In genomic region chr2:26283606-26284005, GRCh38 we compare ENCODE assay signal across 24 cellular contexts. TPM values are rescaled to one million over a fixed set of nuclear protein-coding genes. Genes with fewer than 3 reads are reported as not detected.
DNase-seq lines count a peak whose midpoint lies in the region; ATAC-seq, FAIRE-seq and TF ChIP-seq lines count a peak whose summit lies in the region.
"Had no signal": no experiment of that assay in that cellular context is flagged by ENCODE, and none has a peak within 500 bp of the region (broad histone marks: within the 10 kb centered on the region; RNA-seq: fewer than 3 reads in every experiment).

No MANE protein-coding gene starts in this region.

- H3K36me3 Mint-ChIP-seq in activated naive CD4-positive, alpha-beta T cell treated with anti-CD3 and anti-CD28 coated beads, Interleukin-2, amount 10 ng/mL, durations not matched to agents 7 days and 5 days: peaks cover 47% of the 10 kb centered on the region
- H3K36me3 Mint-ChIP-seq in activated naive CD4-positive, alpha-beta T cell treated with anti-CD3 and anti-CD28 coated beads for 36 hours (ENCODE audit: low read depth): peaks cover 38% of the 10 kb centered on the region

- H3K27me3 ChIP-seq in SJSA1 (replicated peaks) (no peaks in the 10 kb centered on the region), keratinocyte (ENCODE audit: control insufficient read depth, extremely low read depth, insufficient read depth, low read length) (no peaks in the 10 kb centered on the region)

- H3K4me3 ChIP-seq in SJSA1 (no peak overlapping the region), keratinocyte (ENCODE audit: control insufficient read depth in 2 of 3, extremely low read depth in 1 of 3, insufficient read depth in 2 of 3, low read depth in 1 of 3, low read length in 3 of 3) (no peak overlapping the region)
- H3K4me3 ChIP-seq: PC-9 had no signal

- no peak overlapping the region for H3K4me3 Mint-ChIP-seq in activated naive CD4-positive, alpha-beta T cell treated with anti-CD3 and anti-CD28 coated beads, Interleukin-2, amount 10 ng/mL, durations not matched to agents 7 days and 5 days
- H3K4me3 Mint-ChIP-seq in activated naive CD4-positive, alpha-beta T cell treated with anti-CD3 and anti-CD28 coated beads for 36 hours: no peak overlapping the region

- H3K27ac ChIP-seq in SJSA1 (0 out of 2 replicates have a peak overlapping the region, but pooled peaks have one; percentile 10), keratinocyte (ENCODE audit: control insufficient read depth, insufficient read depth, low read length) (peak overlapping the region; percentile 63)
- H3K27ac ChIP-seq: 22Rv1, HL-60, PC-9 had no signal

- H3K4me2 ChIP-seq in keratinocyte (ENCODE audit: control insufficient read depth, extremely low read depth, insufficient read depth, low read depth, low read length): no peak overlapping the region
- H3K4me2 ChIP-seq: PC-9 had no signal

- ATAC-seq in GM21737 (IDR thresholded peaks at IDR 0.05; ENCODE audit: unreplicated experiment): no peak

- no peaks in the 10 kb centered on the region for H3K27me3 Mint-ChIP-seq in activated naive CD4-positive, alpha-beta T cell treated with anti-CD3 and anti-CD28 coated beads, Interleukin-2, amount 10 ng/mL, durations not matched to agents 7 days and 5 days
- H3K27me3 Mint-ChIP-seq in activated naive CD4-positive, alpha-beta T cell treated with anti-CD3 and anti-CD28 coated beads for 36 hours (ENCODE audit: low read depth): no peaks in the 10 kb centered on the region

- no peaks in the 10 kb centered on the region for H3K4me1 Mint-ChIP-seq in activated naive CD4-positive, alpha-beta T cell treated with anti-CD3 and anti-CD28 coated beads, Interleukin-2, amount 10 ng/mL, durations not matched to agents 7 days and 5 days
- no peaks in the 10 kb centered on the region for H3K4me1 Mint-ChIP-seq in activated naive CD4-positive, alpha-beta T cell treated with anti-CD3 and anti-CD28 coated beads for 36 hours (ENCODE audit: low read depth)

- H3K79me2 ChIP-seq in keratinocyte (ENCODE audit: control insufficient read depth, insufficient read depth, low read length): no peaks in the 10 kb centered on the region

- no peak for FAIRE-seq in keratinocyte (lab: Jason Lieb, UNC)
- FAIRE-seq: GM12891 had no signal

- no peak overlapping the region for H3K9ac ChIP-seq in keratinocyte (ENCODE audit: control insufficient read depth, extremely low read depth, insufficient read depth, low read length)

- H3K27ac Mint-ChIP-seq in activated naive CD4-positive, alpha-beta T cell treated with anti-CD3 and anti-CD28 coated beads, Interleukin-2, amount 10 ng/mL, durations not matched to agents 7 days and 5 days: peak overlapping the region; percentile 47
- no peak overlapping the region for H3K27ac Mint-ChIP-seq in activated naive CD4-positive, alpha-beta T cell treated with anti-CD3 and anti-CD28 coated beads for 36 hours

- DNase-seq in activated naive CD4-positive, alpha-beta T cell treated with anti-CD3 and anti-CD28 coated beads, Interleukin-2, amount 10 ng/mL, durations not matched to agents 7 days and 5 days: no peak
- no peak for DNase-seq in activated naive CD4-positive, alpha-beta T cell treated with anti-CD3 and anti-CD28 coated beads for 36 hours
- no peak for DNase-seq in SJSA1 (ENCODE audit: low read depth in 1 of 2, low spot score in 2 of 2)
- DNase-seq in keratinocyte (ENCODE audit: low read depth, low spot score): no peak
- no peak for DNase-seq in NCI-H2227 (lab: John Stamatoyannopoulos, UW; ENCODE audit: unreplicated experiment)
- no peak for DNase-seq in A172 (ENCODE audit: low spot score)
- no peak for DNase-seq in NCI-H2196 treated with DMSO at 0.1 percent for 48 hours (lab: John Stamatoyannopoulos, UW; ENCODE audit: unreplicated experiment)
- DNase-seq: Calu3; DMS79 treated with DMSO at 0.1 percent for 48 hours; GF-D8; NCI-H1092 treated with DMSO at 0.1 percent for 48 hours; NCI-H1436; NCI-H187; NCI-H2081 treated with DMSO at 0.1 percent for 48 hours; NCI-H2171; NCI-H524; NCI-H774; NK-92 treated with Interleukin-12 subunit alpha and Interleukin-12 subunit beta, amount 100 ng/mL, for 24 hours; RPMI8226 had no signal

- no peak for TF ChIP-seq CTCF in keratinocyte (optimal IDR thresholded peaks at IDR 0.05 in 1 of 3, IDR thresholded peaks at IDR 0.05 in 1 of 3, conservative IDR thresholded peaks at IDR 0.05 in 1 of 3; ENCODE audit: extremely low read depth in 1 of 3, insufficient read depth in 2 of 3, low read length in 3 of 3)

- no peaks in the 10 kb centered on the region for H4K20me1 ChIP-seq in keratinocyte (ENCODE audit: control insufficient read depth, extremely low read depth, insufficient read depth, low read length)

- dilution Hi-C loops in keratinocyte (cut with MboI; ENCODE audit: extremely low pct_ligation_motif_present, low sequenced_read_pairs): no loop called here

- H3K36me3 ChIP-seq in SJSA1: peaks cover 53% of the 10 kb centered on the region
- H3K36me3 ChIP-seq in keratinocyte (ENCODE audit: control insufficient read depth in 2 of 2, extremely low read depth in 1 of 2, insufficient read depth in 2 of 2, low read length in 2 of 2): peaks cover 8 to 21% of the 10 kb centered on the region in 2 experiments

- no peaks in the 10 kb centered on the region for H3K9me1 ChIP-seq in keratinocyte (ENCODE audit: control insufficient read depth, extremely low read depth, insufficient read depth, low read length)

- CTCF ChIA-PET in activated naive CD4-positive, alpha-beta T cell treated with anti-CD3 and anti-CD28 coated beads, Interleukin-2, amount 10 ng/mL, durations not matched to agents 7 days and 5 days (lab: Charles Lee): no interaction called here
- CTCF ChIA-PET in activated naive CD4-positive, alpha-beta T cell treated with anti-CD3 and anti-CD28 coated beads for 36 hours (lab: Charles Lee): no interaction called here

- H3K4me1 ChIP-seq in SJSA1 (replicated peaks): peaks cover 8% of the 10 kb centered on the region
- H3K4me1 ChIP-seq in keratinocyte (ENCODE audit: control insufficient read depth, extremely low read depth, insufficient read depth, low read length): peaks cover 18% of the 10 kb centered on the region

- no peaks in the 10 kb centered on the region for H3K9me3 Mint-ChIP-seq in activated naive CD4-positive, alpha-beta T cell treated with anti-CD3 and anti-CD28 coated beads, Interleukin-2, amount 10 ng/mL, durations not matched to agents 7 days and 5 days
- no peaks in the 10 kb centered on the region for H3K9me3 Mint-ChIP-seq in activated naive CD4-positive, alpha-beta T cell treated with anti-CD3 and anti-CD28 coated beads for 36 hours

- intact Hi-C loops in activated naive CD4-positive, alpha-beta T cell treated with anti-CD3 and anti-CD28 coated beads for 36 hours (cut with micrococcal nuclease): no loop called here

- H3K9me3 ChIP-seq in SJSA1 (replicated peaks) (no peaks in the 10 kb centered on the region), keratinocyte (ENCODE audit: control insufficient read depth, low read depth, low read length) (no peaks in the 10 kb centered on the region)

- H2AFZ ChIP-seq in keratinocyte (ENCODE audit: control insufficient read depth, low read length): no peak overlapping the region
- H2AFZ ChIP-seq: PC-9 had no signal

RNA-seq across cellular contexts. Expression of gene HADHB, which starts 38.9 kb away (rescaled TPM):
- 10 to 100 TPM; 65.1 to 67.6 TPM for total RNA-seq in activated naive CD4-positive, alpha-beta T cell treated with anti-CD3 and anti-CD28 coated beads for 36 hours
- 73.0 and 74.3 TPM in 2 replicates for total RNA-seq in SJSA1 (2014; rRNA removed; shearing (Covaris generic))
- polyA plus RNA-seq in keratinocyte: 109 to 124 TPM (median 110 TPM) in 3 replicates
- polyA plus RNA-seq in keratinocyte (2011; ENCODE audit: low read depth): 64.9 TPM
- 74.6 and 106 TPM in 2 replicates for polyA plus RNA-seq in keratinocyte (2011; cell fraction: cytosol; rRNA removed)
- polyA plus RNA-seq in keratinocyte (2011; cell fraction: nucleus; rRNA removed): 115 and 147 TPM in 2 replicates
- 71.1 and 118 TPM in 2 replicates for polyA plus RNA-seq in keratinocyte (2012; ENCODE audit: low replicate concordance)
- polyA minus RNA-seq in keratinocyte: 53.6 to 190 TPM (median 129 TPM) in 3 replicates
- polyA minus RNA-seq in keratinocyte (2011; cell fraction: cytosol; rRNA and poly(A)+ RNA removed): 54.1 TPM
- polyA minus RNA-seq in keratinocyte (2011; cell fraction: nucleus; rRNA and poly(A)+ RNA removed): 48.5 and 79.0 TPM in 2 replicates
- 115 and 117 TPM in 2 replicates for total RNA-seq in A172 (2014; rRNA removed; shearing (Covaris generic))

RNA-seq across cellular contexts. Expression of gene HADHA, which starts 39.2 kb away (rescaled TPM):
- total RNA-seq in activated naive CD4-positive, alpha-beta T cell treated with anti-CD3 and anti-CD28 coated beads for 36 hours: 100 to 1,000 TPM; 117 to 123 TPM
- 111 and 114 TPM in 2 replicates for total RNA-seq in SJSA1 (2014; rRNA removed; shearing (Covaris generic))
- polyA plus RNA-seq in keratinocyte: 150 to 156 TPM (median 151 TPM) in 3 replicates
- polyA plus RNA-seq in keratinocyte (2011; ENCODE audit: low read depth): 272 TPM
- 129 and 140 TPM in 2 replicates for polyA plus RNA-seq in keratinocyte (2011; cell fraction: cytosol; rRNA removed)
- 166 and 183 TPM in 2 replicates for polyA plus RNA-seq in keratinocyte (2011; cell fraction: nucleus; rRNA removed)
- 142 and 155 TPM in 2 replicates for polyA plus RNA-seq in keratinocyte (2012; ENCODE audit: low replicate concordance)
- 144 to 184 TPM (median 175 TPM) in 3 replicates for polyA minus RNA-seq in keratinocyte
- 107 TPM for polyA minus RNA-seq in keratinocyte (2011; cell fraction: cytosol; rRNA and poly(A)+ RNA removed)
- 84.4 and 157 TPM in 2 replicates for polyA minus RNA-seq in keratinocyte (2011; cell fraction: nucleus; rRNA and poly(A)+ RNA removed)
- total RNA-seq in A172 (2014; rRNA removed; shearing (Covaris generic)): 113 and 121 TPM in 2 replicates
